ENCODE assay signal across 17 cellular contexts in the genomic region with DNA sequence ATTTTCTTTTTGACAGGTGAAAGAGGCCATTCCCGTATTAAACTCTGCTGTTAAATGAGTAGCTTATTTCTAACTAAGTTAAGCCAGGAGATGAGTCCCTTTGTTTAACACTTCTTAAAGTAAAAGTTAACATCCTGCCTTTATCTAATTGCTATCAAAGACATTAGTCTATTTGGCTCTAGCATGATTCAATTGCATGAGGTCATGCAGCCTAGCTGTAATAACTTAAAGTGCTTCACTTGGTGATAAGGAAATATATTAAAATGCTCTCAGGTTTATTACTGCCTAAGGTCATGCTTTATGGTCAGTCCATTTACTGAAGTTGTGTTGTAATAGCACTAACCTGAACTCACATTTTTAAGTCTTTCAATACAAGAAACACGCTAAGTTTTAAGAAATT.
A peak's percentile ranks its signal among the peaks of the same experiment; 100 is the strongest.
DNase-seq lines count a peak whose midpoint lies in the region; ATAC-seq and TF ChIP-seq lines count a peak whose summit lies in the region.
"Had no signal": no experiment of that assay in that cellular context is flagged by ENCODE, and none has a peak within 500 bp of the region (broad histone marks: within the 10 kb centered on the region; RNA-seq: fewer than 3 reads in every experiment).

No MANE protein-coding gene starts in this region.

- H3K36me3 ChIP-seq in WERI-Rb-1: no peaks in the 10 kb centered on the region

- ATAC-seq in HG03565 (IDR thresholded peaks at IDR 0.05; ENCODE audit: unreplicated experiment): no peak
- ATAC-seq: A549, HCT116, HepG2, Right ventricle myocardium inferior had no signal

- POLR2A ChIA-PET in HEK293T (lab: Yijun Ruan, JAX): interaction anchor here (0.6 kb wide), 1 partner anchor 381 kb away, joined by 3 read pairs; no protein-coding TSS in a partner anchor

- TF ChIP-seq CTCF in WERI-Rb-1 (IDR thresholded peaks at IDR 0.05; ENCODE audit: low read depth, low read length) (no peak), fibroblast of the aortic adventitia (IDR thresholded peaks at IDR 0.05; ENCODE audit: insufficient read depth, low read length) (no peak)

- CTCF ChIA-PET in HEK293T (lab: Yijun Ruan, JAX): no interaction called here

- intact Hi-C loops in head of caudate nucleus (cut with DNase I): no loop called here

- H3K4me3 ChIP-seq in WERI-Rb-1 (ENCODE audit: low read depth, low read length) (no peak overlapping the region), fibroblast of the aortic adventitia (ENCODE audit: low read depth, low read length) (no peak overlapping the region)
- H3K4me3 ChIP-seq: A549 had no signal

- H3K27me3 ChIP-seq in WERI-Rb-1 (ENCODE audit: insufficient read depth, low read depth, severe bottlenecking): no peaks in the 10 kb centered on the region

- H3K27ac ChIP-seq in WERI-Rb-1: peak overlapping the region; percentile 35
- H3K27ac ChIP-seq: A549 had no signal

- DNase-seq in A172 (ENCODE audit: low spot score): peak; percentile 33
- peak; percentile 47 for DNase-seq in HEK293T (ENCODE audit: extremely low spot score)
- DNase-seq in WERI-Rb-1: no peak
- peak; percentile 6 for DNase-seq in fibroblast of the aortic adventitia (ENCODE audit: low read depth)
- no peak for DNase-seq in NCI-H1417 (lab: John Stamatoyannopoulos, UW)
- no peak for DNase-seq in NCI-H2107 treated with DMSO at 0.1 percent for 48 hours (lab: John Stamatoyannopoulos, UW; ENCODE audit: unreplicated experiment)
- no peak for DNase-seq in head of caudate nucleus
- DNase-seq: COR-L47, DMS53, Karpas-422, NCI-H1417 treated with DMSO at 0.1 percent for 48 hours, NCI-H2029 had no signal

- H3K9me3 ChIP-seq in WERI-Rb-1 (ENCODE audit: severe bottlenecking): no peaks in the 10 kb centered on the region
- H3K9me3 ChIP-seq: A549 had no signal

TF ChIP-seq in HEK293T, 16 proteins besides CTCF, POLR2A, EP300 and RAD21:
- TF ChIP-seq, protein P1, sequence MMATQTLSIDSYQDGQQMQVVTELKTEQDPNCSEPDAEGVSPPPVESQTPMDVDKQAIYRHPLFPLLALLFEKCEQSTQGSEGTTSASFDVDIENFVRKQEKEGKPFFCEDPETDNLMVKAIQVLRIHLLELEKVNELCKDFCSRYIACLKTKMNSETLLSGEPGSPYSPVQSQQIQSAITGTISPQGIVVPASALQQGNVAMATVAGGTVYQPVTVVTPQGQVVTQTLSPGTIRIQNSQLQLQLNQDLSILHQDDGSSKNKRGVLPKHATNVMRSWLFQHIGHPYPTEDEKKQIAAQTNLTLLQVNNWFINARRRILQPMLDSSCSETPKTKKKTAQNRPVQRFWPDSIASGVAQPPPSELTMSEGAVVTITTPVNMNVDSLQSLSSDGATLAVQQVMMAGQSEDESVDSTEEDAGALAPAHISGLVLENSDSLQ (IDR thresholded peaks at IDR 0.05): peak; percentile 53
- TF ChIP-seq TARDBP (IDR thresholded peaks at IDR 0.05) (no peak), FOXA1 (IDR thresholded peaks at IDR 0.05) (no peak), ARNT (IDR thresholded peaks at IDR 0.05) (peak; percentile 78), CTBP1 (IDR thresholded peaks at IDR 0.05; ENCODE audit: borderline replicate concordance) (peak; percentile 73; the same call in 1 of the 2 replicates)

Comparison
In these comparisons a context has a peak if more than half of its experiments do, and no peak if none do; other contexts are left out.
1. DNase-seq: peak in A172 (single experiment), HEK293T (single experiment) and fibroblast of the aortic adventitia (single experiment); none in WERI-Rb-1 (single experiment), NCI-H1417 (0 of 3), NCI-H2107 treated with DMSO at 0.1 percent for 48 hours (single experiment) and head of caudate nucleus (0 of 42).